ENCODE assay signal across 10 cellular contexts in the genomic region with DNA sequence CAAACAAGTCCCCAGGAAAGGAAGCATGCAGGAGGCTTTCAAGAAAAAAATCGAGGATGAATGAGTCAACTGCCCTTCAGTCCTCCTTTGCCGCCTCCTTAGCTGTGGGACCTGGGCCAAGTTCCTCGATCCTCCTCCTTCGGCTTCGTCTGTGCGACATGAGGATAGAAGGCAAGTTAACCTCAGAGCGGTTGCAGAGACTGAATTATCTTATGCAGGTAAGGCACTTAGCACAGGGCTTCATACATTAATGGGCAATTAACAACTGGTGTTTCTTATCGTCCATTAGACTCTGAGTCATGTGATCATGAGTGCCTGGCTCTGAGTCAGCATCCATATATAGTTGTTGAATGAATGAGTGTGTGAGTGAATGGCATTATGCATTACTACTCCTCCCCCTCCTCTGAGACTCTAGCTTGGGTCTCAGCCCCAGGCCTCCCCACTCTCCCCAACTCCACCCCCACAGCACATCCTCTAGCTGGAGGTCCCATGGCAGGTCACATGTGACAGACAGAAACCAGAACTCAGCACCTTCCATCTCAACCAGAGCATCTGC. TPM values are rescaled to one million over a fixed set of nuclear protein-coding genes. Genes with fewer than 3 reads are reported as not detected.
DNase-seq lines count a peak whose midpoint lies in the region; ATAC-seq, FAIRE-seq and TF ChIP-seq lines count a peak whose summit lies in the region.
"Had no signal": no experiment of that assay in that cellular context is flagged by ENCODE, and none has a peak within 500 bp of the region (broad histone marks: within the 10 kb centered on the region; RNA-seq: fewer than 3 reads in every experiment).

No MANE protein-coding gene starts in this region.

- H3K27me3 Mint-ChIP-seq in astrocyte (ENCODE audit: low read depth, unreplicated experiment): peaks cover 20% of the 10 kb centered on the region

- 8 to 11% methylated on average over 8 of the region's 8 CpGs for WGBS in GM23248 (ENCODE audit: low coverage in 1 of 2, low lambda C conversion rate in 2 of 2, missing lambda C conversion rate in 2 of 2), 2 experiments
- WGBS in lower leg skin, 2 donors: 23 to 27% methylated on average over 8 of the region's 8 CpGs

- in situ Hi-C loops in GM23248 (cut with MboI) (loop anchor here (5.0 kb wide), 1 partner anchor 77 kb away; no protein-coding TSS in a partner anchor), GM13976 (cut with MboI; ENCODE audit: low sequenced_read_pairs, unreplicated experiment) (no loop called here)

- H3K4me3 ChIP-seq in GM23248 (peak overlapping the region; percentile 68), astrocyte (ENCODE audit: insufficient read depth, low read depth, low read length) (peak overlapping the region; percentile 13), lower leg skin (ENCODE audit: low read depth, poor library complexity, severe bottlenecking) (no peak overlapping the region)

- TF ChIP-seq POLR2A in lower leg skin (IDR thresholded peaks at IDR 0.05): no peak

- H3K9ac ChIP-seq in GM23248: no peak overlapping the region
- peak overlapping the region; percentile 5 for H3K9ac ChIP-seq in astrocyte (ENCODE audit: low read length)

- H3K27me3 ChIP-seq in GM23248 (replicated peaks; ENCODE audit: insufficient read depth): peaks cover 20% of the 10 kb centered on the region
- H3K27me3 ChIP-seq in astrocyte (ENCODE audit: insufficient read depth, low read length): peaks cover 18% of the 10 kb centered on the region

- H3K79me2 ChIP-seq in GM23248 (ENCODE audit: insufficient read depth) (no peaks in the 10 kb centered on the region), astrocyte (ENCODE audit: insufficient read depth, low read length) (no peaks in the 10 kb centered on the region)

- H3K4me1 Mint-ChIP-seq in astrocyte (ENCODE audit: low read depth, unreplicated experiment): peaks cover 12% of the 10 kb centered on the region

- H3K9me3 ChIP-seq in GM23248 (ENCODE audit: low read depth): no peaks in the 10 kb centered on the region
- H3K9me3 ChIP-seq in astrocyte (ENCODE audit: insufficient read depth, low read depth, low read length): no peaks in the 10 kb centered on the region

- peak; percentile 49 for ATAC-seq in omental fat pad (ENCODE audit: low FRiP score)
- no peak for ATAC-seq in HG03521 (IDR thresholded peaks at IDR 0.05; ENCODE audit: unreplicated experiment)

- TF ChIP-seq CTCF in astrocyte (IDR thresholded peaks at IDR 0.05; ENCODE audit: insufficient read depth, low read depth, low read length) (no peak), omental fat pad (IDR thresholded peaks at IDR 0.05) (no peak), lower leg skin (IDR thresholded peaks at IDR 0.05) (no peak), GM13976 (IDR thresholded peaks at IDR 0.05; ENCODE audit: borderline replicate concordance, control extremely low read depth, extremely low read depth, insufficient read depth, missing control alignments) (no peak)

- peak overlapping the region; percentile 42 for H3K4me3 Mint-ChIP-seq in astrocyte (ENCODE audit: unreplicated experiment)
- H3K4me3 Mint-ChIP-seq: T-helper 2 cell treated with Interferon-gamma antibody and Interleukin-4, amounts not matched to agents 5 μg/mL and 100 μg/mL, for 36 hours had no signal

- peak overlapping the region; percentile 56 for H2AFZ ChIP-seq in GM23248
- peak overlapping the region; percentile 64 for H2AFZ ChIP-seq in astrocyte (ENCODE audit: low read depth, low read length)

- H3K27ac Mint-ChIP-seq in astrocyte (ENCODE audit: unreplicated experiment): peak overlapping the region; percentile 58
- H3K27ac Mint-ChIP-seq: T-helper 2 cell treated with Interferon-gamma antibody and Interleukin-4, amounts not matched to agents 5 μg/mL and 100 μg/mL, for 36 hours had no signal

- H3K9me2 ChIP-seq in GM23248 (ENCODE audit: insufficient read depth): no peaks in the 10 kb centered on the region

- 0 out of 2 replicates have a peak, but pooled peaks cover 8% of the 10 kb centered on the region for H3K4me1 ChIP-seq in GM23248 (ENCODE audit: insufficient read depth)
- peaks cover 12% of the 10 kb centered on the region for H3K4me1 ChIP-seq in astrocyte (ENCODE audit: insufficient read depth, low read length)

- H3K36me3 Mint-ChIP-seq in astrocyte (ENCODE audit: low read depth, unreplicated experiment): peaks cover 5% of the 10 kb centered on the region

- peaks cover 11% of the 10 kb centered on the region; the same call in 1 of the 2 replicates for H3F3A ChIP-seq in GM23248 (ENCODE audit: insufficient read depth)

- intact Hi-C loops in lower leg skin (cut with DNase I; ENCODE audit: low total_unique reads): loop anchor here (5.0 kb wide), 1 partner anchor 1547 kb away; no protein-coding TSS in a partner anchor

- H4K20me1 ChIP-seq in GM23248 (ENCODE audit: insufficient read depth): no peaks in the 10 kb centered on the region
- H4K20me1 ChIP-seq in astrocyte (ENCODE audit: insufficient read depth, low read length): peaks cover 5% of the 10 kb centered on the region

- peaks cover 3% of the 10 kb centered on the region for H3K9me3 Mint-ChIP-seq in astrocyte (ENCODE audit: unreplicated experiment)

- peak; percentile 69 for FAIRE-seq in astrocyte (lab: Jason Lieb, UNC)

- H3K4me2 ChIP-seq in GM23248 (ENCODE audit: unreplicated experiment) (peak overlapping the region; percentile 71), astrocyte (ENCODE audit: low read length) (peak overlapping the region; percentile 78)

- peak; percentile 90 for DNase-seq in GM23248
- peak; percentile 43 for DNase-seq in NCI-H1436 (lab: John Stamatoyannopoulos, UW)
- DNase-seq in astrocyte (ENCODE audit: low read depth): peak; percentile 71
- DNase-seq in omental fat pad (ENCODE audit: low spot score): no peak
- DNase-seq in lower leg skin (ENCODE audit: low spot score in 2 of 2): no peak
- no peak for DNase-seq in GM13976 (ENCODE audit: low spot score)
- DNase-seq: left cardiac atrium had no signal

- H3K27ac ChIP-seq in GM23248 (no peak overlapping the region), astrocyte (ENCODE audit: low read depth, low read length) (peak overlapping the region; percentile 42)

- no peaks in the 10 kb centered on the region for H3K36me3 ChIP-seq in GM23248 (ENCODE audit: low read depth)
- H3K36me3 ChIP-seq in astrocyte (ENCODE audit: insufficient read depth, low read length): no peaks in the 10 kb centered on the region

RNA-seq across cellular contexts. Expression of gene TTC9B, which starts 1.6 kb away (rescaled TPM):
- total RNA-seq in GM23248 (2014; rRNA removed; shearing (Covaris generic)): not detected in 2 replicates
- polyA plus RNA-seq in GM23248 (2016; fragmentation: Nextera tagmentation; extraction: Ambion mirVana): 0.15 TPM in 1 of 2 replicates, not detected in the other
- total RNA-seq in astrocyte (not detected in 2 replicates), omental fat pad (under 1 TPM in 1 of 4 donors, not detected in 3; 0.28 TPM), lower leg skin (not detected)
- total RNA-seq: cardiac septum, left cardiac atrium had no signal

RNA-seq across cellular contexts. Expression of gene CCNP, which starts 6.7 kb away (rescaled TPM):
- not detected in 2 replicates for total RNA-seq in GM23248 (2014; rRNA removed; shearing (Covaris generic))
- 0.19 and 0.23 TPM in 2 replicates for polyA plus RNA-seq in GM23248 (2016; fragmentation: Nextera tagmentation; extraction: Ambion mirVana)
- 0.43 and 0.62 TPM in 2 replicates for total RNA-seq in astrocyte
- total RNA-seq in omental fat pad: 1 to 10 TPM in 1 of 4 donors, under 1 TPM in 2, not detected in 1; 0.37 to 1.1 (median 0.48) TPM
- total RNA-seq in lower leg skin: under 1 TPM in 1 of 4 donors, not detected in 3; 0.29 TPM

RNA-seq across cellular contexts. Expression of gene MAP3K10, which starts 28.6 kb away (rescaled TPM):
- 8.6 and 13.1 TPM in 2 replicates for total RNA-seq in GM23248 (2014; rRNA removed; shearing (Covaris generic))
- polyA plus RNA-seq in GM23248 (2016; fragmentation: Nextera tagmentation; extraction: Ambion mirVana): 1.4 and 1.8 TPM in 2 replicates
- 17.2 and 19.0 TPM in 2 replicates for total RNA-seq in astrocyte
- total RNA-seq in omental fat pad: 1 to 10 TPM; 5.9 to 9.7 (median 7.6) TPM
- 10 to 100 TPM; 10.2 to 24.8 (median 11.6) TPM for total RNA-seq in lower leg skin

Comparison
In these comparisons a context has a peak if more than half of its experiments do, and no peak if none do; other contexts are left out.
1. DNase-seq: peak in GM23248 (single experiment), NCI-H1436 (single experiment) and astrocyte (single experiment); none in omental fat pad (single experiment), lower leg skin (0 of 2) and GM13976 (single experiment).